In genomic region chr9:6355728-6356127, GRCh38 we compare ENCODE assay signal across 13 cellular contexts. TPM values are rescaled to one million over a fixed set of nuclear protein-coding genes. Genes with fewer than 3 reads are reported as not detected.
DNase-seq lines count a peak whose midpoint lies in the region; ATAC-seq, FAIRE-seq and TF ChIP-seq lines count a peak whose summit lies in the region.
"Had no signal": no experiment of that assay in that cellular context is flagged by ENCODE, and none has a peak within 500 bp of the region (broad histone marks: within the 10 kb centered on the region; RNA-seq: fewer than 3 reads in every experiment).

No MANE protein-coding gene starts in this region.

- TF ChIP-seq POLR2A in IMR-90 (IDR thresholded peaks at IDR 0.05; ENCODE audit: low read depth, low read length), result no peak

- peak; percentile 54 for DNase-seq in AG08395 (ENCODE audit: low spot score)
- no peak for DNase-seq in GM18507 (ENCODE audit: extremely low spot score, insufficient read length, low read depth)
- DNase-seq in IMR-90, result peak; percentile 84
- DNase-seq in NCI-H446 treated with DMSO at 0.1 percent for 48 hours (lab: John Stamatoyannopoulos, UW), result no peak
- DNase-seq in effector CD4-positive, alpha-beta T cell, result no peak
- DNase-seq in ecto neural progenitor cell (ENCODE audit: low spot score), result no peak
- DNase-seq in Kasumi-1 (lab: John Stamatoyannopoulos, UW), result no peak
- DNase-seq: activated CD8-positive, alpha-beta memory T cell treated with anti-CD3 and anti-CD28 coated beads, Interleukin-2, amount 10 ng/mL, durations not matched to agents 7 days and 5 days; endodermal cell; midbrain; Peyer's patch had no signal

- CTCF ChIA-PET in IMR-90 (lab: Yijun Ruan, JAX), result interaction anchor here (1.1 kb wide), 1 partner anchor 212 kb away, joined by 8 read pairs; no protein-coding TSS in a partner anchor

- peaks cover 8% of the 10 kb centered on the region for H3K4me1 ChIP-seq in IMR-90 (ENCODE audit: control insufficient read depth, insufficient read depth, low read length)
- H3K4me1 ChIP-seq: Peyer's patch had no signal

- peak; percentile 51 for FAIRE-seq in GM18507 (lab: Jason Lieb, UNC)
- FAIRE-seq: D721Med had no signal

- intact Hi-C loops in IMR-90 (cut with micrococcal nuclease), result loop anchor here (10.0 kb wide), 1 partner anchor 139 kb away; no protein-coding TSS in a partner anchor

- H2BK20ac ChIP-seq in IMR-90 (ENCODE audit: low read depth, low read length), result peak overlapping the region; percentile 69; the same call in 1 of the 2 replicates

- peak overlapping the region; percentile 14 for H3K4me2 ChIP-seq in IMR-90 (ENCODE audit: low read depth, low read length)

- no peaks in the 10 kb centered on the region for H3K9me3 ChIP-seq in IMR-90 (ENCODE audit: control insufficient read depth, insufficient read depth, low read length)
- H3K9me3 ChIP-seq: Peyer's patch had no signal

- H3K14ac ChIP-seq in IMR-90 (replicated peaks; ENCODE audit: low read depth, low read length), result peak overlapping the region; percentile 74; the same call in 1 of the 2 replicates

- no peak overlapping the region for H4K5ac ChIP-seq in IMR-90 (ENCODE audit: low read depth, low read length)

- H2BK5ac ChIP-seq in IMR-90 (ENCODE audit: low read depth, low read length, poor library complexity, severe bottlenecking), result peak overlapping the region; percentile 76

- H2BK15ac ChIP-seq in IMR-90 (ENCODE audit: low read depth, low read length), result no peak overlapping the region

- H2AK9ac ChIP-seq in IMR-90 (replicated peaks; ENCODE audit: low read depth, low read length, poor library complexity), result no peak overlapping the region

- in situ Hi-C loops in IMR-90 (cut with MboI; ENCODE audit: low sequenced_read_pairs), result no loop called here

- H3K4ac ChIP-seq in IMR-90 (ENCODE audit: low read depth, low read length), result peak overlapping the region; percentile 77; the same call in 1 of the 2 replicates

- no peak overlapping the region; the same call in 1 of the 2 replicates for H3K23ac ChIP-seq in IMR-90 (ENCODE audit: low read depth, low read length)

- H4K91ac ChIP-seq in IMR-90 (ENCODE audit: insufficient read depth, low read depth, low read length), result no peak overlapping the region

- H3K56ac ChIP-seq in IMR-90 (ENCODE audit: extremely low read depth, insufficient read depth, low read length), result no peak overlapping the region

- no peak overlapping the region for H2AFZ ChIP-seq in IMR-90 (replicated peaks; ENCODE audit: low read length, poor library complexity)

- peaks cover 0 to 5% of the 10 kb centered on the region in 2 experiments; a peak in 1 of 4 replicates for H3K79me1 ChIP-seq in IMR-90 (ENCODE audit: low read depth in 1 of 2, low read length in 2 of 2)

- peak overlapping the region; percentile 85 to 88; a peak in 2 of 4 replicates for H4K8ac ChIP-seq in IMR-90 (ENCODE audit: low read depth in 2 of 2, low read length in 2 of 2)

- TF ChIP-seq CTCF in IMR-90 (conservative IDR thresholded peaks at IDR 0.05; ENCODE audit: low read depth, low read length), result no peak

- H3K27ac ChIP-seq in IMR-90 (ENCODE audit: insufficient read depth, low read length), result peak overlapping the region; percentile 75; the same call in 1 of the 2 replicates
- H3K27ac ChIP-seq: Peyer's patch had no signal

- no peak; the same call in 1 of the 2 replicates for TF ChIP-seq RAD21 in IMR-90 (IDR thresholded peaks at IDR 0.05; ENCODE audit: low read length)

- peak overlapping the region; percentile 93 for H2BK120ac ChIP-seq in IMR-90 (ENCODE audit: low read depth, low read length)

- H4K20me1 ChIP-seq in IMR-90 (ENCODE audit: insufficient read depth, low read length), result no peaks in the 10 kb centered on the region

- no peak overlapping the region for H2AK5ac ChIP-seq in IMR-90 (ENCODE audit: low read depth, low read length)

- peak overlapping the region; percentile 38; the same call in 1 of the 2 replicates for H3K9ac ChIP-seq in IMR-90 (ENCODE audit: low read depth, low read length)

- H3K4me3 ChIP-seq in IMR-90 (ENCODE audit: insufficient read depth, low read depth, low read length), result no peak overlapping the region
- H3K4me3 ChIP-seq: Peyer's patch had no signal

- WGBS in IMR-90 (ENCODE audit: extremely low coverage in 2 of 2, insufficient read length in 1 of 2), 2 experiments, result no CpG with 5 or more reads among the region's 2 CpGs

- no TSS peak for BruUV-seq in IMR-90 (replicated peaks; lab: Mats Ljungman, UMichigan)

- POLR2A ChIA-PET in IMR-90 (lab: Charles Lee; ENCODE audit: unreplicated experiment), result interaction anchor here (0.6 kb wide), 1 partner anchor 57 kb away, joined by 4 read pairs; the partner anchor contains the start of gene UHRF2

- H3K9me1 ChIP-seq in IMR-90 (ENCODE audit: insufficient read depth, low read length), result peaks cover 8% of the 10 kb centered on the region; the same call in 1 of the 2 replicates

- no peaks in the 10 kb centered on the region for H3K36me3 ChIP-seq in IMR-90 (ENCODE audit: control insufficient read depth, insufficient read depth, low read length)
- H3K36me3 ChIP-seq: Peyer's patch had no signal

- ATAC-seq in IMR-90 (ENCODE audit: low read depth), result peak; percentile 77
- ATAC-seq in esophagus mucosa, result peak; percentile 60
- ATAC-seq: activated CD8-positive, alpha-beta memory T cell treated with anti-CD3 and anti-CD28 coated beads, Interleukin-2, amount 10 ng/mL, durations not matched to agents 7 days and 5 days had no signal

- H3K27me3 ChIP-seq in IMR-90 (ENCODE audit: control insufficient read depth, insufficient read depth, low read length), result peaks cover 3% of the 10 kb centered on the region
- H3K27me3 ChIP-seq: Peyer's patch had no signal

- dilution Hi-C loops in IMR-90 (cut with HindIII; ENCODE audit: low sequenced_read_pairs, unreplicated experiment), result no loop called here

- peak overlapping the region; percentile 95; the same call in 1 of the 2 replicates for H3K18ac ChIP-seq in IMR-90 (ENCODE audit: low read depth, low read length)

TF ChIP-seq in IMR-90, 13 proteins besides CTCF, POLR2A, EP300 and RAD21:
- TF ChIP-seq RCOR1 (IDR thresholded peaks at IDR 0.05; ENCODE audit: insufficient replicate concordance, low read length), result no peak
- peak; percentile 30; the same call in 1 of the 2 replicates for TF ChIP-seq MAFK (IDR thresholded peaks at IDR 0.05; ENCODE audit: low read depth, low read length)
- peak; percentile 67 for TF ChIP-seq MXI1 (IDR thresholded peaks at IDR 0.05; ENCODE audit: borderline replicate concordance, low read depth, low read length)
- TF ChIP-seq FOS (IDR thresholded peaks at IDR 0.05; ENCODE audit: low read depth, low read length), result peak; percentile 54; the same call in 1 of the 2 replicates
- peak; percentile 87 for TF ChIP-seq BHLHE40 (IDR thresholded peaks at IDR 0.05; ENCODE audit: low read depth, low read length)
- no peak for TF ChIP-seq RFX5 (IDR thresholded peaks at IDR 0.05; ENCODE audit: low read depth, low read length)

RNA-seq across cellular contexts. Expression of gene TPD52L3, which starts 27.6 kb away (rescaled TPM):
- total RNA-seq in IMR-90 (2012; rRNA removed) (not detected in 2 replicates), esophagus mucosa (not detected)
- not detected in 2 replicates for polyA plus RNA-seq in IMR-90 (2012; rRNA removed)
- not detected in 2 replicates for polyA plus RNA-seq in IMR-90 (2012; cell fraction: cytosol; rRNA removed)
- not detected in 2 replicates for polyA plus RNA-seq in IMR-90 (2012; cell fraction: nucleus; rRNA removed; ENCODE audit: low replicate concordance)
- total RNA-seq: activated CD8-positive, alpha-beta memory T cell treated with anti-CD3 and anti-CD28 coated beads, Interleukin-2, amount 10 ng/mL, durations not matched to agents 7 days and 5 days; endodermal cell; Peyer's patch had no signal

RNA-seq across cellular contexts. Expression of gene UHRF2, which starts 57.3 kb away (rescaled TPM):
- total RNA-seq in IMR-90 (2012; rRNA removed), result 37.3 and 55.3 TPM in 2 replicates
- polyA plus RNA-seq in IMR-90 (2012; rRNA removed), result 23.5 and 27.6 TPM in 2 replicates
- polyA plus RNA-seq in IMR-90 (2012; cell fraction: cytosol; rRNA removed), result 6.5 and 7.6 TPM in 2 replicates
- polyA plus RNA-seq in IMR-90 (2012; cell fraction: nucleus; rRNA removed; ENCODE audit: low replicate concordance), result 27.9 and 106 TPM in 2 replicates
- total RNA-seq in esophagus mucosa, result 19.6 TPM

Comparison
In these comparisons a context has a peak if more than half of its experiments do, and no peak if none do; other contexts are left out.
1. DNase-seq: peak in AG08395 (single experiment) and IMR-90 (single experiment); none in GM18507 (single experiment), NCI-H446 treated with DMSO at 0.1 percent for 48 hours (single experiment), effector CD4-positive, alpha-beta T cell (single experiment), ecto neural progenitor cell (single experiment) and Kasumi-1 (0 of 2).